Comparison of ENCODE assay signal across 18 cellular contexts in the genomic region with DNA sequence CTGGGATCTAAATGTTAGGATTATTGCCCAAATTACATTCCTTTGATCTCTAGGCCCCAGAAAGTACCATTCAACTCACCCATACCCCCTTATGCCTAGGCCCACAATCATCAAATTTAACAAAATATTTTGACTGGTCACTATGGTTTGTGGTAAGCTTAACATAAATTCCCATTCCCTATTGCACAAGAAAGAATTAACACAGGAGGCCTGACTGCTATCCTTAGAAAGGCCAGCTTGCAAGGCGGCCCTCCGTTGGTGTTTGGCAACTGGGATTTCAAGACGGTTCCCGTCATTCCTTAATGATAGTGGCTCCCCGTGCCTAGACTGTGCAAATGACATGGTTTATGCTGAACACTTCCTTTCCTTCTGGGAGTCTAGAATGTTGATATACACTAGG. TPM values are rescaled to one million over a fixed set of nuclear protein-coding genes. Genes with fewer than 3 reads are reported as not detected.
DNase-seq lines count a peak whose midpoint lies in the region; FAIRE-seq and TF ChIP-seq lines count a peak whose summit lies in the region.
"Had no signal": no experiment of that assay in that cellular context is flagged by ENCODE, and none has a peak within 500 bp of the region (broad histone marks: within the 10 kb centered on the region; RNA-seq: fewer than 3 reads in every experiment).

No MANE protein-coding gene starts in this region.

- H2AK5ac ChIP-seq in mesenchymal stem cell (ENCODE audit: low read length, severe bottlenecking), result no peak overlapping the region

- no peak overlapping the region for H2BK120ac ChIP-seq in mesenchymal stem cell (ENCODE audit: low read depth, low read length)

- peak overlapping the region; percentile 22; the same call in 1 of the 2 replicates for H3K27ac Mint-ChIP-seq in HFFc6
- H3K27ac Mint-ChIP-seq in astrocyte (ENCODE audit: unreplicated experiment), result no peak overlapping the region

- H4K8ac ChIP-seq in mesenchymal stem cell (ENCODE audit: low read length), result peak overlapping the region; percentile 40

- H3K4me1 Mint-ChIP-seq in HFFc6 (ENCODE audit: low read depth), result peaks cover 46% of the 10 kb centered on the region
- peaks cover 19% of the 10 kb centered on the region for H3K4me1 Mint-ChIP-seq in astrocyte (ENCODE audit: low read depth, unreplicated experiment)

- no peak overlapping the region for H3K9ac ChIP-seq in astrocyte (ENCODE audit: low read length)
- H3K9ac ChIP-seq in mesenchymal stem cell (ENCODE audit: low read length), result no peak overlapping the region

- peak overlapping the region in 1 of 2 experiments; percentile 24 for H3K18ac ChIP-seq in mesenchymal stem cell (ENCODE audit: low read depth in 1 of 2, low read length in 2 of 2)

- H3K4me3 Mint-ChIP-seq in HFFc6 (no peak overlapping the region), astrocyte (ENCODE audit: unreplicated experiment) (no peak overlapping the region)

- TF ChIP-seq CTCF in HFFc6 (IDR thresholded peaks at IDR 0.05) (no peak), astrocyte (IDR thresholded peaks at IDR 0.05; ENCODE audit: insufficient read depth, low read depth, low read length) (no peak)

- H3K23ac ChIP-seq in mesenchymal stem cell (ENCODE audit: low read length in 2 of 2), result no peak overlapping the region

- H4K91ac ChIP-seq in mesenchymal stem cell (ENCODE audit: low read length), result no peak overlapping the region

- peaks cover 82% of the 10 kb centered on the region for H4K20me1 ChIP-seq in astrocyte (ENCODE audit: insufficient read depth, low read length)

- no peak overlapping the region for H3K4me2 ChIP-seq in astrocyte (ENCODE audit: low read length)
- H3K4me2 ChIP-seq in mesenchymal stem cell (ENCODE audit: low read length, poor library complexity, severe bottlenecking), result no peak overlapping the region

- H3K36me3 ChIP-seq in astrocyte (ENCODE audit: insufficient read depth, low read length) (peaks cover 3% of the 10 kb centered on the region), mesenchymal stem cell (ENCODE audit: control insufficient read depth in 1 of 2, insufficient read depth in 2 of 2, low read depth in 1 of 2, low read length in 2 of 2) (peaks cover 0 to 7% of the 10 kb centered on the region in 2 experiments)
- H3K36me3 ChIP-seq: HAP-1 had no signal

- no peak overlapping the region for H3K14ac ChIP-seq in mesenchymal stem cell (ENCODE audit: low read length in 2 of 2)

- H3K9me3 ChIP-seq in astrocyte (ENCODE audit: insufficient read depth, low read depth, low read length), result no peaks in the 10 kb centered on the region
- no peaks in the 10 kb centered on the region for H3K9me3 ChIP-seq in mesenchymal stem cell (ENCODE audit: control insufficient read depth, low read length)
- H3K9me3 ChIP-seq: HAP-1 had no signal

- H2BK12ac ChIP-seq in mesenchymal stem cell (ENCODE audit: low read length in 2 of 2), result no peak overlapping the region

- no peak overlapping the region for H2BK15ac ChIP-seq in mesenchymal stem cell (ENCODE audit: low read depth, poor library complexity, severe bottlenecking)

- H3K27ac ChIP-seq in astrocyte (ENCODE audit: low read depth, low read length) (no peak overlapping the region), mesenchymal stem cell (ENCODE audit: low read length, poor library complexity, severe bottlenecking) (no peak overlapping the region)
- H3K27ac ChIP-seq: C4-2B, SK-N-MC had no signal

- peaks cover 96% of the 10 kb centered on the region for H3K79me2 ChIP-seq in astrocyte (ENCODE audit: insufficient read depth, low read length)

- FAIRE-seq in astrocyte (lab: Jason Lieb, UNC), result no peak
- FAIRE-seq: GM19239 had no signal

- H2BK5ac ChIP-seq in mesenchymal stem cell (ENCODE audit: low read depth, low read length, poor library complexity, severe bottlenecking), result no peak overlapping the region

- H3K36me3 Mint-ChIP-seq in HFFc6 (ENCODE audit: low read depth) (peaks cover 4% of the 10 kb centered on the region; the same call in 1 of the 2 replicates), astrocyte (ENCODE audit: low read depth, unreplicated experiment) (peaks cover 12% of the 10 kb centered on the region)

- no peaks in the 10 kb centered on the region for H3K9me3 Mint-ChIP-seq in HFFc6
- H3K9me3 Mint-ChIP-seq in astrocyte (ENCODE audit: unreplicated experiment), result no peaks in the 10 kb centered on the region

- H3K4me3 ChIP-seq in astrocyte (ENCODE audit: insufficient read depth, low read depth, low read length) (no peak overlapping the region), mesenchymal stem cell (ENCODE audit: insufficient read depth in 1 of 2, low read depth in 1 of 2, low read length in 2 of 2) (no peak overlapping the region)
- H3K4me3 ChIP-seq: HAP-1, SK-N-MC had no signal

- H3K4ac ChIP-seq in mesenchymal stem cell (ENCODE audit: low read depth in 1 of 2, low read length in 2 of 2), result no peak overlapping the region

- WGBS in mesenchymal stem cell, result 83% methylated on average over 5 of the region's 5 CpGs

- H3K27me3 ChIP-seq in astrocyte (ENCODE audit: insufficient read depth, low read length) (no peaks in the 10 kb centered on the region), mesenchymal stem cell (ENCODE audit: control insufficient read depth in 1 of 2, insufficient read depth in 1 of 2, low read length in 2 of 2) (no peaks in the 10 kb centered on the region)

- no peaks in the 10 kb centered on the region for H3K27me3 Mint-ChIP-seq in HFFc6 (ENCODE audit: insufficient read depth)
- H3K27me3 Mint-ChIP-seq in astrocyte (ENCODE audit: low read depth, unreplicated experiment), result no peaks in the 10 kb centered on the region

- peaks cover 20% of the 10 kb centered on the region for H3K79me1 ChIP-seq in mesenchymal stem cell (replicated peaks; ENCODE audit: low read length, poor library complexity, severe bottlenecking)

- H3K4me1 ChIP-seq in astrocyte (ENCODE audit: insufficient read depth, low read length) (no peaks in the 10 kb centered on the region), mesenchymal stem cell (ENCODE audit: control insufficient read depth, insufficient read depth, low read depth, low read length) (no peaks in the 10 kb centered on the region)
- H3K4me1 ChIP-seq: HAP-1 had no signal

- DNase-seq in AG08396 (ENCODE audit: low spot score), result peak; percentile 15
- DNase-seq in HFFc6, result no peak
- DNase-seq in astrocyte (ENCODE audit: low read depth), result peak; percentile 20
- DNase-seq in mesenchymal stem cell, result peak; percentile 67
- no peak for DNase-seq in NCI-H1092 treated with DMSO at 0.1 percent for 48 hours (lab: John Stamatoyannopoulos, UW)
- DNase-seq in OCI-M1 (lab: John Stamatoyannopoulos, UW), result no peak
- no peak for DNase-seq in activated gamma-delta T cell treated with Interleukin-2 at 50 U/mL for 16 hours
- no peak for DNase-seq in GF-D8 (lab: John Stamatoyannopoulos, UW)
- DNase-seq: DMS 273 treated with DMSO at 0.1 percent for 48 hours, NCI-H1048, NCI-H146, NCI-H2081 treated with DMSO at 0.1 percent for 48 hours, NCI-H524 treated with DMSO at 0.1 percent for 48 hours, Right ventricle myocardium superior had no signal

- H2AFZ ChIP-seq in astrocyte (ENCODE audit: low read depth, low read length) (no peak overlapping the region), mesenchymal stem cell (ENCODE audit: low read depth, low read length) (no peak overlapping the region)

RNA-seq across cellular contexts. Expression of a gene that starts 29.6 kb away (rescaled TPM):
- total RNA-seq in HFFc6 (2021; fragmentation: NEBNext Ultra II Directional; extraction: Animal tissue kit (Norgen Biotek cat#: 25700)), result 10 to 100 TPM; 71.4 to 94.1 (median 82.1) TPM
- 91.5 and 107 TPM in 2 replicates for total RNA-seq in astrocyte
- polyA plus RNA-seq in mesenchymal stem cell (2013, experiment 1 of 2), result 36.6 TPM
- polyA plus RNA-seq in mesenchymal stem cell (2013, experiment 2 of 2), result 35.0 TPM

Comparison
In these comparisons a context has a peak if more than half of its experiments do, and no peak if none do; other contexts are left out.
1. DNase-seq: peak in AG08396 (single experiment), astrocyte (single experiment) and mesenchymal stem cell (single experiment); none in HFFc6 (single experiment), NCI-H1092 treated with DMSO at 0.1 percent for 48 hours (single experiment), OCI-M1 (single experiment), activated gamma-delta T cell treated with Interleukin-2 at 50 U/mL for 16 hours (single experiment) and GF-D8 (single experiment).